3 cellular contexts compared by ENCODE assay signal in the genomic region with DNA sequence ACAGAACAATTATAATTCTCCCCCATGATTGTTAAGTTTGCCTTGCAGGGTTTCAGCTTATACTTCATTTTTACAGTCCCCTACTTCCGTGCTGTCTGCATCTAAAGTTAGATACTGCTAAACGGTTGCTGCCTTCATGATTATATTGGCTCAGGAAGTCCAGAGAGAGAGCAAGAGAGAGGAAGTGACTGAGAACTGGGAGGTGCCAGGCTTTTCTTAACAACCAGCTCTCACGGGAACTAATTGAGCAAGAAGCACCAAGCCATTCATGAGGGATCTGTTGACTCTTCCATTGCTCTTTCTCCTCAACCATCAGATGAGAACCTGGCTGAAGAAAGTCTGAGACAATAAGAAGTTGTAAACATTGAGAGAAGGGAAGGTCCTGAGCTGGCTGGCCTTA.
TF ChIP-seq lines count a peak whose summit lies in the region.

No MANE protein-coding gene starts in this region.

TF ChIP-seq in SK-N-SH, 30 proteins besides CTCF, POLR2A, EP300 and RAD21:
- TF ChIP-seq, protein P1, sequence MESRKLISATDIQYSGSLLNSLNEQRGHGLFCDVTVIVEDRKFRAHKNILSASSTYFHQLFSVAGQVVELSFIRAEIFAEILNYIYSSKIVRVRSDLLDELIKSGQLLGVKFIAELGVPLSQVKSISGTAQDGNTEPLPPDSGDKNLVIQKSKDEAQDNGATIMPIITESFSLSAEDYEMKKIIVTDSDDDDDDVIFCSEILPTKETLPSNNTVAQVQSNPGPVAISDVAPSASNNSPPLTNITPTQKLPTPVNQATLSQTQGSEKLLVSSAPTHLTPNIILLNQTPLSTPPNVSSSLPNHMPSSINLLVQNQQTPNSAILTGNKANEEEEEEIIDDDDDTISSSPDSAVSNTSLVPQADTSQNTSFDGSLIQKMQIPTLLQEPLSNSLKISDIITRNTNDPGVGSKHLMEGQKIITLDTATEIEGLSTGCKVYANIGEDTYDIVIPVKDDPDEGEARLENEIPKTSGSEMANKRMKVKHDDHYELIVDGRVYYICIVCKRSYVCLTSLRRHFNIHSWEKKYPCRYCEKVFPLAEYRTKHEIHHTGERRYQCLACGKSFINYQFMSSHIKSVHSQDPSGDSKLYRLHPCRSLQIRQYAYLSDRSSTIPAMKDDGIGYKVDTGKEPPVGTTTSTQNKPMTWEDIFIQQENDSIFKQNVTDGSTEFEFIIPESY (IDR thresholded peaks at IDR 0.05; ENCODE audit: borderline replicate concordance, low read depth): no peak
- TF ChIP-seq MEF2A (IDR thresholded peaks at IDR 0.05; ENCODE audit: borderline replicate concordance, low read depth) (no peak), RXRA (IDR thresholded peaks at IDR 0.05; ENCODE audit: borderline replicate concordance, low read depth) (no peak), CHD2 (IDR thresholded peaks at IDR 0.05; ENCODE audit: low read length, partially characterized antibody) (no peak)
- TF ChIP-seq, protein P2, sequence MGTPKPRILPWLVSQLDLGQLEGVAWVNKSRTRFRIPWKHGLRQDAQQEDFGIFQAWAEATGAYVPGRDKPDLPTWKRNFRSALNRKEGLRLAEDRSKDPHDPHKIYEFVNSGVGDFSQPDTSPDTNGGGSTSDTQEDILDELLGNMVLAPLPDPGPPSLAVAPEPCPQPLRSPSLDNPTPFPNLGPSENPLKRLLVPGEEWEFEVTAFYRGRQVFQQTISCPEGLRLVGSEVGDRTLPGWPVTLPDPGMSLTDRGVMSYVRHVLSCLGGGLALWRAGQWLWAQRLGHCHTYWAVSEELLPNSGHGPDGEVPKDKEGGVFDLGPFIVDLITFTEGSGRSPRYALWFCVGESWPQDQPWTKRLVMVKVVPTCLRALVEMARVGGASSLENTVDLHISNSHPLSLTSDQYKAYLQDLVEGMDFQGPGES (IDR thresholded peaks at IDR 0.05; ENCODE audit: low read depth, low read length): no peak

TF ChIP-seq in SK-N-SH treated with all-trans-retinoic acid at 6 μM for 48 hours, 23 proteins besides CTCF, POLR2A, EP300 and RAD21 (continued from another document):
- TF ChIP-seq ARNTL (CRISPR knock-in tag; IDR thresholded peaks at IDR 0.05; ENCODE audit: borderline replicate concordance, low read depth) (no peak), ISL1 (CRISPR knock-in tag; IDR thresholded peaks at IDR 0.05) (no peak), ESRRG (CRISPR knock-in tag; IDR thresholded peaks at IDR 0.05) (no peak), BACH2 (CRISPR knock-in tag; IDR thresholded peaks at IDR 0.05; ENCODE audit: borderline replicate concordance) (no peak), TOX (CRISPR knock-in tag; IDR thresholded peaks at IDR 0.05; ENCODE audit: borderline replicate concordance) (no peak), ZNF8 (CRISPR knock-in tag; IDR thresholded peaks at IDR 0.05) (no peak), ZNF70 (CRISPR knock-in tag; IDR thresholded peaks at IDR 0.05) (no peak)
- TF ChIP-seq, protein P3, sequence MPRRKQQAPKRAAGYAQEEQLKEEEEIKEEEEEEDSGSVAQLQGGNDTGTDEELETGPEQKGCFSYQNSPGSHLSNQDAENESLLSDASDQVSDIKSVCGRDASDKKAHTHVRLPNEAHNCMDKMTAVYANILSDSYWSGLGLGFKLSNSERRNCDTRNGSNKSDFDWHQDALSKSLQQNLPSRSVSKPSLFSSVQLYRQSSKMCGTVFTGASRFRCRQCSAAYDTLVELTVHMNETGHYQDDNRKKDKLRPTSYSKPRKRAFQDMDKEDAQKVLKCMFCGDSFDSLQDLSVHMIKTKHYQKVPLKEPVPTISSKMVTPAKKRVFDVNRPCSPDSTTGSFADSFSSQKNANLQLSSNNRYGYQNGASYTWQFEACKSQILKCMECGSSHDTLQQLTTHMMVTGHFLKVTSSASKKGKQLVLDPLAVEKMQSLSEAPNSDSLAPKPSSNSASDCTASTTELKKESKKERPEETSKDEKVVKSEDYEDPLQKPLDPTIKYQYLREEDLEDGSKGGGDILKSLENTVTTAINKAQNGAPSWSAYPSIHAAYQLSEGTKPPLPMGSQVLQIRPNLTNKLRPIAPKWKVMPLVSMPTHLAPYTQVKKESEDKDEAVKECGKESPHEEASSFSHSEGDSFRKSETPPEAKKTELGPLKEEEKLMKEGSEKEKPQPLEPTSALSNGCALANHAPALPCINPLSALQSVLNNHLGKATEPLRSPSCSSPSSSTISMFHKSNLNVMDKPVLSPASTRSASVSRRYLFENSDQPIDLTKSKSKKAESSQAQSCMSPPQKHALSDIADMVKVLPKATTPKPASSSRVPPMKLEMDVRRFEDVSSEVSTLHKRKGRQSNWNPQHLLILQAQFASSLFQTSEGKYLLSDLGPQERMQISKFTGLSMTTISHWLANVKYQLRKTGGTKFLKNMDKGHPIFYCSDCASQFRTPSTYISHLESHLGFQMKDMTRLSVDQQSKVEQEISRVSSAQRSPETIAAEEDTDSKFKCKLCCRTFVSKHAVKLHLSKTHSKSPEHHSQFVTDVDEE (CRISPR knock-in tag; IDR thresholded peaks at IDR 0.05): no peak
- TF ChIP-seq, protein P4, sequence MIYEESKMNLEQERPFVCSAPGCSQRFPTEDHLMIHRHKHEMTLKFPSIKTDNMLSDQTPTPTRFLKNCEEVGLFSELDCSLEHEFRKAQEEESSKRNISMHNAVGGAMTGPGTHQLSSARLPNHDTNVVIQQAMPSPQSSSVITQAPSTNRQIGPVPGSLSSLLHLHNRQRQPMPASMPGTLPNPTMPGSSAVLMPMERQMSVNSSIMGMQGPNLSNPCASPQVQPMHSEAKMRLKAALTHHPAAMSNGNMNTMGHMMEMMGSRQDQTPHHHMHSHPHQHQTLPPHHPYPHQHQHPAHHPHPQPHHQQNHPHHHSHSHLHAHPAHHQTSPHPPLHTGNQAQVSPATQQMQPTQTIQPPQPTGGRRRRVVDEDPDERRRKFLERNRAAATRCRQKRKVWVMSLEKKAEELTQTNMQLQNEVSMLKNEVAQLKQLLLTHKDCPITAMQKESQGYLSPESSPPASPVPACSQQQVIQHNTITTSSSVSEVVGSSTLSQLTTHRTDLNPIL (CRISPR knock-in tag; IDR thresholded peaks at IDR 0.05; ENCODE audit: low read depth): no peak
- TF ChIP-seq, protein P5, sequence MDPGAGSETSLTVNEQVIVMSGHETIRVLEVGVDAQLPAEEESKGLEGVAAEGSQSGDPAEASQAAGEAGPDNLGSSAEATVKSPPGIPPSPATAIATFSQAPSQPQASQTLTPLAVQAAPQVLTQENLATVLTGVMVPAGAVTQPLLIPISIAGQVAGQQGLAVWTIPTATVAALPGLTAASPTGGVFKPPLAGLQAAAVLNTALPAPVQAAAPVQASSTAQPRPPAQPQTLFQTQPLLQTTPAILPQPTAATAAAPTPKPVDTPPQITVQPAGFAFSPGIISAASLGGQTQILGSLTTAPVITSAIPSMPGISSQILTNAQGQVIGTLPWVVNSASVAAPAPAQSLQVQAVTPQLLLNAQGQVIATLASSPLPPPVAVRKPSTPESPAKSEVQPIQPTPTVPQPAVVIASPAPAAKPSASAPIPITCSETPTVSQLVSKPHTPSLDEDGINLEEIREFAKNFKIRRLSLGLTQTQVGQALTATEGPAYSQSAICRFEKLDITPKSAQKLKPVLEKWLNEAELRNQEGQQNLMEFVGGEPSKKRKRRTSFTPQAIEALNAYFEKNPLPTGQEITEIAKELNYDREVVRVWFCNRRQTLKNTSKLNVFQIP (CRISPR knock-in tag; IDR thresholded peaks at IDR 0.05; ENCODE audit: borderline replicate concordance, low read depth): no peak
- TF ChIP-seq, protein P6, sequence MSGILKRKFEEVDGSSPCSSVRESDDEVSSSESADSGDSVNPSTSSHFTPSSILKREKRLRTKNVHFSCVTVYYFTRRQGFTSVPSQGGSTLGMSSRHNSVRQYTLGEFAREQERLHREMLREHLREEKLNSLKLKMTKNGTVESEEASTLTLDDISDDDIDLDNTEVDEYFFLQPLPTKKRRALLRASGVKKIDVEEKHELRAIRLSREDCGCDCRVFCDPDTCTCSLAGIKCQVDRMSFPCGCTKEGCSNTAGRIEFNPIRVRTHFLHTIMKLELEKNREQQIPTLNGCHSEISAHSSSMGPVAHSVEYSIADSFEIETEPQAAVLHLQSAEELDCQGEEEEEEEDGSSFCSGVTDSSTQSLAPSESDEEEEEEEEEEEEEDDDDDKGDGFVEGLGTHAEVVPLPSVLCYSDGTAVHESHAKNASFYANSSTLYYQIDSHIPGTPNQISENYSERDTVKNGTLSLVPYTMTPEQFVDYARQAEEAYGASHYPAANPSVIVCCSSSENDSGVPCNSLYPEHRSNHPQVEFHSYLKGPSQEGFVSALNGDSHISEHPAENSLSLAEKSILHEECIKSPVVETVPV (CRISPR knock-in tag; IDR thresholded peaks at IDR 0.05): no peak

TF ChIP-seq in H1, 55 proteins besides CTCF, POLR2A, EP300 and RAD21 (continued from another document):
- TF ChIP-seq, protein P7, sequence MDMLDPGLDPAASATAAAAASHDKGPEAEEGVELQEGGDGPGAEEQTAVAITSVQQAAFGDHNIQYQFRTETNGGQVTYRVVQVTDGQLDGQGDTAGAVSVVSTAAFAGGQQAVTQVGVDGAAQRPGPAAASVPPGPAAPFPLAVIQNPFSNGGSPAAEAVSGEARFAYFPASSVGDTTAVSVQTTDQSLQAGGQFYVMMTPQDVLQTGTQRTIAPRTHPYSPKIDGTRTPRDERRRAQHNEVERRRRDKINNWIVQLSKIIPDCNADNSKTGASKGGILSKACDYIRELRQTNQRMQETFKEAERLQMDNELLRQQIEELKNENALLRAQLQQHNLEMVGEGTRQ (IDR thresholded peaks at IDR 0.05; ENCODE audit: low read length): no peak
- no peak for TF ChIP-seq TEAD4 (IDR thresholded peaks at IDR 0.05; ENCODE audit: low read depth, low read length)
